ENCODE assay signal across 17 cellular contexts in genomic region chr5:14913141-14913540, GRCh38.
"Had no signal": no experiment of that assay in that cellular context is flagged by ENCODE, and none has a peak within 500 bp of the region (broad histone marks: within the 10 kb centered on the region; RNA-seq: fewer than 3 reads in every experiment).

No MANE protein-coding gene starts in this region.

- H2AFZ ChIP-seq: hepatocyte had no signal

- H3K36me3 Mint-ChIP-seq: naive thymus-derived CD8-positive, alpha-beta T cell; WTC11 had no signal

- H3K4me2 ChIP-seq: hepatocyte had no signal

- H3K27me3 ChIP-seq: hepatocyte, left lung had no signal

- H3K36me3 ChIP-seq: left lung had no signal

- H3K4me1 ChIP-seq: left lung had no signal

- DNase-seq: activated CD4-positive, alpha-beta T cell treated with anti-CD3 and anti-CD28 coated beads for 48 hours; activated CD8-positive, alpha-beta memory T cell treated with anti-CD3 and anti-CD28 coated beads, Interleukin-2, amount 50 U/mL, for 48 hours; activated gamma-delta T cell treated with Interleukin-2 at 50 U/mL for 16 hours; activated T-cell treated with anti-CD3 and anti-CD28 coated beads, Interleukin-2, amount 50 U/mL, for 72 hours; left lung; naive thymus-derived CD8-positive, alpha-beta T cell; right cardiac atrium; small intestine; stimulated activated CD4-positive, alpha-beta T cell treated with anti-CD3 and anti-CD28 coated beads, Interleukin-4, amount 100 ng/mL, for 4 hours; stimulated activated naive CD8-positive, alpha-beta T cell treated with anti-CD3 and anti-CD28 coated beads, Interleukin-15, Interleukin-2, amounts not matched to agents 100 U/mL and 50 U/mL, for 24 hours; T-helper 17 cell had no signal

- H3K4me3 Mint-ChIP-seq: activated naive CD8-positive, alpha-beta T cell; activated T-cell treated with anti-CD3 and anti-CD28 coated beads, Interleukin-2, amount 50 U/mL, for 72 hours; naive thymus-derived CD8-positive, alpha-beta T cell; T-helper 17 cell; type B pancreatic cell; WTC11 had no signal

- H3K27ac ChIP-seq: hepatocyte, left lung had no signal

- H3K9me3 Mint-ChIP-seq: naive thymus-derived CD8-positive, alpha-beta T cell; WTC11 had no signal

- H3K4me3 ChIP-seq: hepatocyte, left lung had no signal

- H3K4me1 Mint-ChIP-seq: T-helper 17 cell had no signal

- H3K27me3 Mint-ChIP-seq: activated naive CD8-positive, alpha-beta T cell; T-helper 17 cell had no signal

- H3K27ac Mint-ChIP-seq: activated naive CD8-positive, alpha-beta T cell; activated T-cell treated with anti-CD3 and anti-CD28 coated beads, Interleukin-2, amount 50 U/mL, for 72 hours; T-helper 17 cell; type B pancreatic cell; WTC11 had no signal

- H3K79me2 ChIP-seq: hepatocyte had no signal

- ATAC-seq: activated T-cell treated with anti-CD3 and anti-CD28 coated beads, Interleukin-2, amount 50 U/mL, for 72 hours; esophagus mucosa; left lung; naive thymus-derived CD8-positive, alpha-beta T cell; right cardiac atrium; stimulated activated naive CD8-positive, alpha-beta T cell treated with anti-CD3 and anti-CD28 coated beads, Interleukin-15, Interleukin-2, amounts not matched to agents 100 U/mL and 50 U/mL, for 24 hours; T-helper 17 cell; WTC11 had no signal

- FAIRE-seq: keratinocyte, small intestine had no signal
